16 cellular contexts compared by ENCODE assay signal in the genomic region with DNA sequence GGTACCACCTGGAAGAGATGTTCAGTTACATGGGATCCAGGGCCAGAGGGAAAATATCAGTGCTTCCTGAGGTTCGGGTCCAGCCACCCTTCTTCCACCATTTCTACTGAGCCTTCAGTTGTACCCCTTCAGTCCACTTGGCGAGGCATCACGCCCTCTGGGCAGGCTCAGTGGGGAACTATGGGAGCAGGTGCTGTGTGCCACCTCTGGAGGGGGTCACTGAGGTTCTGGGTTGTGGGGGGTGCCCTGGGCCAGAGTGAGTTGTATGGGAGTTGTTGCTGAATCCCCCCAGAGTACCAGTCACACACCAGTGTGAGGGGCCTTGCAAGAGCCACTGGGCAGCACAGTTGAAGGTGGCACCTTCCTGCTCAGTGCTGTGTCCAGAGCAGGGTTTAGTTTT. TPM values are rescaled to one million over a fixed set of nuclear protein-coding genes. Genes with fewer than 3 reads are reported as not detected.
A peak's percentile ranks its signal among the peaks of the same experiment; 100 is the strongest.
DNase-seq lines count a peak whose midpoint lies in the region; ATAC-seq and TF ChIP-seq lines count a peak whose summit lies in the region.
"Had no signal": no experiment of that assay in that cellular context is flagged by ENCODE, and none has a peak within 500 bp of the region (broad histone marks: within the 10 kb centered on the region; RNA-seq: fewer than 3 reads in every experiment).

No MANE protein-coding gene starts in this region.

- peaks cover 0 to 17% (median 14%) of the 10 kb centered on the region in 11 experiments; a peak in 15 of 22 replicates for H4K20me1 ChIP-seq in BLaER1 treated with 17β-estradiol and CSF1 and Interleukin-3, amounts not matched to agents 10 nM and 100 nM
- no peaks in the 10 kb centered on the region for H4K20me1 ChIP-seq in OCI-LY7 (ENCODE audit: insufficient read depth, low read length)

- H3K36me3 Mint-ChIP-seq in Caco-2 (ENCODE audit: insufficient read depth, unreplicated experiment) = peaks cover 25% of the 10 kb centered on the region
- peaks cover 0 to 6% (median 4%) of the 10 kb centered on the region in 3 donors for H3K36me3 Mint-ChIP-seq in immature natural killer cell

- TF ChIP-seq CTCF in Caco-2 (IDR thresholded peaks at IDR 0.05; ENCODE audit: insufficient read depth in 1 of 2, low read depth in 1 of 2, low read length in 1 of 2, severe bottlenecking in 1 of 2, unreplicated experiment in 1 of 2) (no peak), OCI-LY7 (conservative IDR thresholded peaks at IDR 0.05; ENCODE audit: low read length) (peak; percentile 45; the same call in 1 of the 2 replicates)

- H3K9me3 ChIP-seq in BLaER1 treated with 17β-estradiol and CSF1 and Interleukin-3, amounts not matched to agents 10 nM and 100 nM (replicated peaks in 1 of 11) = no peaks in the 10 kb centered on the region
- H3K9me3 ChIP-seq in Caco-2 (no peaks in the 10 kb centered on the region), OCI-LY7 (ENCODE audit: low read length) (no peaks in the 10 kb centered on the region; the same call in 1 of the 2 replicates)
- H3K9me3 ChIP-seq: lower lobe of right lung, Peyer's patch had no signal

- no peak overlapping the region for H3K9ac ChIP-seq in BLaER1 treated with 17β-estradiol and CSF1 and Interleukin-3, amounts not matched to agents 10 nM and 100 nM
- H3K9ac ChIP-seq: parathyroid adenoma had no signal

- H3K4me1 Mint-ChIP-seq in Caco-2 (ENCODE audit: low read depth, unreplicated experiment) = peaks cover 7% of the 10 kb centered on the region
- H3K4me1 Mint-ChIP-seq in immature natural killer cell = peaks cover 28 to 29% of the 10 kb centered on the region in 2 donors

- H3K4me3 Mint-ChIP-seq in Caco-2 (ENCODE audit: unreplicated experiment) = no peak overlapping the region
- peak overlapping the region in 1 of 5 donors; percentile 24 for H3K4me3 Mint-ChIP-seq in immature natural killer cell

- H3K9me2 ChIP-seq in OCI-LY7 (ENCODE audit: insufficient read depth, low read length) = no peaks in the 10 kb centered on the region

- no peak overlapping the region for H2AFZ ChIP-seq in OCI-LY7 (ENCODE audit: low read length)
- H2AFZ ChIP-seq: parathyroid adenoma had no signal

- POLR2A ChIA-PET in Caco-2 (lab: Charles Lee) (interaction anchor here (1.2 to 2.9 kb wide), 2 partner anchors 16 to 30 kb away, joined by 3 to 22 read pairs; a partner anchor contains a TSS), OCI-LY7 (lab: Charles Lee) (interaction anchor here (0.5 to 2.0 kb wide), 2 partner anchors 10 to 24 kb away, joined by 3 to 6 read pairs; no protein-coding TSS in a partner anchor)

- H3K27me3 Mint-ChIP-seq in Caco-2 (ENCODE audit: insufficient read depth, unreplicated experiment) (no peaks in the 10 kb centered on the region), immature natural killer cell (ENCODE audit: low read depth in 3 of 3) (peaks cover 2 to 13% (median 12%) of the 10 kb centered on the region in 3 donors)

- intact Hi-C loops in Caco-2 (cut with micrococcal nuclease; ENCODE audit: unreplicated experiment) = no loop called here
- intact Hi-C loops in OCI-LY7 (cut with micrococcal nuclease; ENCODE audit: unreplicated experiment) = loop anchor here (5.0 kb wide), 1 partner anchor 92 kb away; no protein-coding TSS in a partner anchor

- peaks cover 0 to 27% (median 18%) of the 10 kb centered on the region in 11 experiments; a peak in 17 of 22 replicates for H3K36me3 ChIP-seq in BLaER1 treated with 17β-estradiol and CSF1 and Interleukin-3, amounts not matched to agents 10 nM and 100 nM
- H3K36me3 ChIP-seq in Caco-2 (ENCODE audit: control insufficient read depth, insufficient read depth, low read length) (no peaks in the 10 kb centered on the region), OCI-LY7 (ENCODE audit: insufficient read depth, low read length) (peaks cover 30% of the 10 kb centered on the region)
- H3K36me3 ChIP-seq: cardiac muscle cell, Peyer's patch had no signal

- H3K79me2 ChIP-seq in OCI-LY7 (ENCODE audit: insufficient read depth, low read depth, low read length) = peaks cover 32% of the 10 kb centered on the region
- H3K79me2 ChIP-seq: parathyroid adenoma had no signal

- H3K4me2 ChIP-seq in BLaER1 treated with 17β-estradiol and CSF1 and Interleukin-3, amounts not matched to agents 10 nM and 100 nM = peak overlapping the region in 10 of 11 experiments; percentile 22 to 93 (median 87); a peak in 21 of 22 replicates
- H3K4me2 ChIP-seq in OCI-LY7 (ENCODE audit: low read length) = no peak overlapping the region

- peaks cover 41 to 67% (median 46%) of the 10 kb centered on the region in 10 experiments for H3K4me1 ChIP-seq in BLaER1 treated with 17β-estradiol and CSF1 and Interleukin-3, amounts not matched to agents 10 nM and 100 nM
- H3K4me1 ChIP-seq in Caco-2 (peaks cover 4% of the 10 kb centered on the region), OCI-LY7 (ENCODE audit: insufficient read depth, low read length, poor library complexity, severe bottlenecking) (peaks cover 42% of the 10 kb centered on the region)

- no peak for DNase-seq in Caco-2
- peak; percentile 34 for DNase-seq in OCI-LY7 (ENCODE audit: low spot score)
- no peak for DNase-seq in immature natural killer cell
- no peak for DNase-seq in activated CD4-positive, CD25-positive, alpha-beta regulatory T cell treated with anti-CD3 and anti-CD28 coated beads, Interleukin-2, amount 50 U/mL, for 72 hours
- DNase-seq: activated T-cell treated with anti-CD3 and anti-CD28 coated beads, Interleukin-2, amount 50 U/mL, for 1 hour; DMS153; lower lobe of right lung; MM.1S; Peyer's patch; stimulated activated CD4-positive, alpha-beta T cell treated with anti-CD3 and anti-CD28 coated beads, Interleukin-4, amount 100 ng/mL, for 4 hours had no signal

- ATAC-seq in GM21528 (IDR thresholded peaks at IDR 0.05; ENCODE audit: low FRiP score, unreplicated experiment) (no peak), GM21367 (IDR thresholded peaks at IDR 0.05; ENCODE audit: unreplicated experiment) (no peak)
- ATAC-seq: lower lobe of right lung had no signal

- H3K9me3 Mint-ChIP-seq in Caco-2 (ENCODE audit: unreplicated experiment) (no peaks in the 10 kb centered on the region), immature natural killer cell (no peaks in the 10 kb centered on the region)

- peak overlapping the region; percentile 29 for H3K27ac Mint-ChIP-seq in Caco-2 (ENCODE audit: unreplicated experiment)
- H3K27ac Mint-ChIP-seq in immature natural killer cell = peak overlapping the region in 5 of 6 donors; percentile 15 to 87 (median 81)

- H3K27me3 ChIP-seq in BLaER1 treated with 17β-estradiol and CSF1 and Interleukin-3, amounts not matched to agents 10 nM and 100 nM = no peaks in the 10 kb centered on the region
- H3K27me3 ChIP-seq in Caco-2 (replicated peaks; ENCODE audit: control insufficient read depth, insufficient read depth, low read length) = no peaks in the 10 kb centered on the region
- H3K27me3 ChIP-seq: cardiac muscle cell, Peyer's patch had no signal

- CTCF ChIA-PET in Caco-2 (lab: Charles Lee) (interaction anchor here (0.9 kb wide), 1 partner anchor 133 kb away, joined by 3 read pairs; no protein-coding TSS in a partner anchor), OCI-LY7 (lab: Charles Lee; ENCODE audit: unreplicated experiment) (interaction anchor here (1.0 kb wide), 1 partner anchor 32 kb away, joined by 3 read pairs; no protein-coding TSS in a partner anchor)

- BruUV-seq in Caco-2 (replicated peaks; lab: Mats Ljungman, UMichigan) (no TSS peak), OCI-LY7 (replicated peaks; lab: Mats Ljungman, UMichigan) (no TSS peak)

- no peak overlapping the region for H3K4me3 ChIP-seq in BLaER1 treated with 17β-estradiol and CSF1 and Interleukin-3, amounts not matched to agents 10 nM and 100 nM
- H3K4me3 ChIP-seq in Caco-2 (ENCODE audit: low read depth, low read length) = no peak overlapping the region
- no peak overlapping the region for H3K4me3 ChIP-seq in OCI-LY7 (ENCODE audit: low read depth, low read length, poor library complexity, severe bottlenecking)
- H3K4me3 ChIP-seq: cardiac muscle cell, lower lobe of right lung, Peyer's patch had no signal

- H3K27ac ChIP-seq in BLaER1 treated with 17β-estradiol and CSF1 and Interleukin-3, amounts not matched to agents 10 nM and 100 nM = peak overlapping the region in 4 of 11 experiments; percentile 3 to 93 (median 60); a peak in 4 of 22 replicates
- no peak overlapping the region for H3K27ac ChIP-seq in OCI-LY7 (ENCODE audit: low read depth, low read length, poor library complexity, severe bottlenecking)
- H3K27ac ChIP-seq: HL-60, lower lobe of right lung, parathyroid adenoma, Peyer's patch had no signal

RNA-seq across cellular contexts. Expression of a gene that starts 2.7 kb away (rescaled TPM):
- total RNA-seq in Caco-2 (2022) = 134 and 150 TPM in 2 replicates
- total RNA-seq in OCI-LY7 (2014; rRNA removed; shearing (Covaris generic)) = 132 and 167 TPM in 2 replicates
- total RNA-seq in OCI-LY7 (2022) = 312 and 330 TPM in 2 replicates
- polyA plus RNA-seq in immature natural killer cell = 10 to 100 TPM; 16.9 to 40.3 (median 22.9) TPM

RNA-seq across cellular contexts. Expression of a gene that starts 29.7 kb away (rescaled TPM):
- total RNA-seq in Caco-2 (2022) (24.3 and 24.8 TPM in 2 replicates), OCI-LY7 (2022) (17.3 and 17.4 TPM in 2 replicates)
- 21.7 and 23.8 TPM in 2 replicates for total RNA-seq in OCI-LY7 (2014; rRNA removed; shearing (Covaris generic))
- polyA plus RNA-seq in immature natural killer cell = 1 to 10 TPM; 1.8 to 6.6 (median 4.2) TPM
